ENCODE assay signal across 20 cellular contexts in the genomic region with DNA sequence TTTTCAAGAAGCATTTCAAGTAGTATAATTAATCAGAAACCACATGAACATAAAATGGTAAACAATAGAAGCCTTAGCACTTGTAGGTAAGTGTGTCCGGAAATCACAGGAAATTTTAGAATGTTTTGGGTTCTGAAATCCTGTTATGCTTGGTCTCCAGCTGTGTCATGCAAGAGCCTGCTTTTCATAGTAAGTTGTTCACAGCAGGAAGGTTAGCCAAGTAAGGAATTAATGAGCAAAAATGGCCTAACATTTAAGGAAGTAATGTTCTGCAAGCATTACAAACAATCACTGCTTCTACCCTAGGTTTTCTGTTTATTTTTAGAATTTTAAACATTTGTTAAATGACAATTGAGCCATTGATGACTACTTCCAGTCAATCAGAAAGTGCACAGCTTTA.
DNase-seq lines count a peak whose midpoint lies in the region; ATAC-seq lines count a peak whose summit lies in the region.
"Had no signal": no experiment of that assay in that cellular context is flagged by ENCODE, and none has a peak within 500 bp of the region (broad histone marks: within the 10 kb centered on the region; RNA-seq: fewer than 3 reads in every experiment).

No MANE protein-coding gene starts in this region.

- H3K36me3 ChIP-seq in HUES64 (ENCODE audit: insufficient read depth, low read length): no peaks in the 10 kb centered on the region
- H3K36me3 ChIP-seq: MG63 had no signal

- H3K4me3 ChIP-seq in HUES64 (ENCODE audit: low read length): no peak overlapping the region
- H3K4me3 ChIP-seq: A549, MG63 had no signal

- H3K4me1 ChIP-seq in HUES64 (ENCODE audit: insufficient read depth, low read length): peaks cover 36% of the 10 kb centered on the region
- H3K4me1 ChIP-seq: A549 had no signal

- no peak overlapping the region for H3K9ac ChIP-seq in HUES64 (ENCODE audit: low read depth, low read length)

- no peaks in the 10 kb centered on the region for H3K9me3 ChIP-seq in HUES64 (ENCODE audit: insufficient read depth, low read depth, low read length)
- H3K9me3 ChIP-seq: A549, MG63 had no signal

- DNase-seq in COR-L47 (lab: John Stamatoyannopoulos, UW) (peak; percentile 9), NCI-H748 treated with DMSO at 0.1 percent for 48 hours (lab: John Stamatoyannopoulos, UW) (peak; percentile 87), iPS DF 4.7 (ENCODE audit: extremely low read depth, low spot score) (peak; percentile 33), SIG-M5 (lab: John Stamatoyannopoulos, UW) (no peak), foreskin melanocyte (no peak)
- DNase-seq in activated CD8-positive, alpha-beta memory T cell treated with anti-CD3 and anti-CD28 coated beads, Interleukin-2, amount 50 U/mL, for 4 hours: no peak
- DNase-seq: C1 segment of cervical spinal cord; GF-D8; Karpas-422; MG63; NCI-H1092; NCI-H2029; NCI-H345; NCI-H526; NK-92 treated with Interleukin-12 subunit alpha and Interleukin-12 subunit beta, amount 100 ng/mL, for 24 hours; PC-3 had no signal

- H3K27me3 ChIP-seq in HUES64 (ENCODE audit: insufficient read depth, low read length): no peaks in the 10 kb centered on the region
- H3K27me3 ChIP-seq: MG63 had no signal

- 38% methylated on average over 1 of the region's 1 CpG for WGBS in HUES64

- peak overlapping the region; percentile 1; the same call in 1 of the 2 replicates for H3K27ac ChIP-seq in HUES64 (ENCODE audit: low read depth, low read length)
- H3K27ac ChIP-seq: A549, RWPE1 had no signal

- no peak for ATAC-seq in HG03378 (IDR thresholded peaks at IDR 0.05; ENCODE audit: unreplicated experiment)
- ATAC-seq: A549, PC-3 had no signal

Comparison
In these comparisons a context has a peak if more than half of its experiments do, and no peak if none do; other contexts are left out.
1. DNase-seq: peak in COR-L47 (single experiment), NCI-H748 treated with DMSO at 0.1 percent for 48 hours (single experiment) and iPS DF 4.7 (single experiment); none in activated CD8-positive, alpha-beta memory T cell treated with anti-CD3 and anti-CD28 coated beads, Interleukin-2, amount 50 U/mL, for 4 hours (single experiment), SIG-M5 (single experiment) and foreskin melanocyte (single experiment).